Comparison of ENCODE assay signal across 36 cellular contexts in genomic region chrX:155592331-155592730, GRCh38.
"Had no signal": no experiment of that assay in that cellular context is flagged by ENCODE, and none has a peak within 500 bp of the region (broad histone marks: within the 10 kb centered on the region; RNA-seq: fewer than 3 reads in every experiment).

No MANE protein-coding gene starts in this region.

- DNase-seq: activated CD4-positive, alpha-beta memory T cell treated with anti-CD3 and anti-CD28 coated beads for 36 hours; activated CD4-positive, alpha-beta T cell treated with anti-CD3 and anti-CD28 coated beads for 36 hours; activated CD4-positive, alpha-beta T cell treated with anti-CD3 and anti-CD28 coated beads, Interleukin-2, amount 10 ng/mL, durations not matched to agents 24 days and 14 days; activated CD4-positive, CD25-positive, alpha-beta regulatory T cell; activated CD4-positive, CD25-positive, alpha-beta regulatory T cell treated with anti-CD3 and anti-CD28 coated beads, Interleukin-2, amount 50 U/mL, for 72 hours; activated CD8-positive, alpha-beta memory T cell treated with anti-CD3 and anti-CD28 coated beads, Interleukin-2, amount 10 ng/mL, durations not matched to agents 7 days and 5 days; activated CD8-positive, alpha-beta memory T cell treated with anti-CD3 and anti-CD28 coated beads, Interleukin-2, amount 50 U/mL, for 4 hours; activated CD8-positive, alpha-beta T cell treated with anti-CD3 and anti-CD28 coated beads, Interleukin-2, amount 10 ng/mL, durations not matched to agents 7 days and 5 days; activated effector memory CD4-positive, alpha-beta T cell treated with anti-CD3 and anti-CD28 coated beads, Interleukin-2, amount 50 U/mL, for 16 hours; activated naive CD4-positive, alpha-beta T cell treated with anti-CD3 and anti-CD28 coated beads for 36 hours; activated naive CD8-positive, alpha-beta T cell treated with anti-CD3 and anti-CD28 coated beads for 36 hours; activated naive CD8-positive, alpha-beta T cell treated with anti-CD3 and anti-CD28 coated beads, Interleukin-2, amount 50 U/mL, for 24 hours; activated T-cell treated with anti-CD3 and anti-CD28 coated beads, Interleukin-2, amount 50 U/mL, for 1 hour; activated T-cell treated with anti-CD3 and anti-CD28 coated beads, Interleukin-2, amount 50 U/mL, for 48 hours; adrenal gland; amygdala; aorta; body of pancreas; central memory CD4-positive, alpha-beta T cell; cerebellar nuclear complex; colonic mucosa; effector CD8-positive, alpha-beta T cell; foreskin keratinocyte; gastrocnemius medialis; glutamatergic neuron; heart left ventricle; T-helper 17 cell; T1000 had no signal

- H3K27me3 ChIP-seq: adrenal gland, body of pancreas, cardiac muscle cell, colonic mucosa, foreskin keratinocyte, gastrocnemius medialis, heart left ventricle had no signal

- H3K9me3 ChIP-seq: body of pancreas, colonic mucosa had no signal

- H3K27ac ChIP-seq: adrenal gland, body of pancreas, cardiac muscle cell, colonic mucosa, epithelial cell of prostate, foreskin keratinocyte, gastrocnemius medialis, heart left ventricle had no signal

- H3K27ac Mint-ChIP-seq: activated CD4-positive, alpha-beta memory T cell treated with anti-CD3 and anti-CD28 coated beads for 36 hours; activated CD4-positive, alpha-beta T cell treated with anti-CD3 and anti-CD28 coated beads for 36 hours; activated CD4-positive, alpha-beta T cell treated with anti-CD3 and anti-CD28 coated beads, Interleukin-2, amount 10 ng/mL, durations not matched to agents 24 days and 14 days; activated CD8-positive, alpha-beta memory T cell treated with anti-CD3 and anti-CD28 coated beads, Interleukin-2, amount 10 ng/mL, durations not matched to agents 7 days and 5 days; activated CD8-positive, alpha-beta T cell treated with anti-CD3 and anti-CD28 coated beads, Interleukin-2, amount 10 ng/mL, durations not matched to agents 7 days and 5 days; activated naive CD4-positive, alpha-beta T cell treated with anti-CD3 and anti-CD28 coated beads for 36 hours; activated naive CD4-positive, alpha-beta T cell treated with anti-CD3 and anti-CD28 coated beads, Interleukin-2, amount 50 U/mL, for 24 hours; activated naive CD8-positive, alpha-beta T cell treated with anti-CD3 and anti-CD28 coated beads for 36 hours; activated naive CD8-positive, alpha-beta T cell treated with anti-CD3 and anti-CD28 coated beads, Interleukin-2, amount 50 U/mL, for 24 hours; activated T-helper 1 cell treated with anti-CD3 and anti-CD28 coated beads, Interleukin-12 subunit alpha, Interleukin-12 subunit beta, Interleukin-2, Interleukin-4 antibody, amounts not matched to agents 30 ng/mL and 10 ng/mL and 1 ng/mL, durations not matched to agents 14 hours and 24 hours and 36 hours; activated T-helper 2 cell treated with anti-CD3 and anti-CD28 coated beads, Interferon-gamma antibody, Interleukin-2, Interleukin-4, amounts not matched to agents 10 μg/mL and 5 μg/mL and 100 μg/mL, durations not matched to agents 14 hours and 24 hours and 36 hours; T-helper 17 cell; T-helper 2 cell treated with Interferon-gamma antibody and Interleukin-4, amounts not matched to agents 5 μg/mL and 100 μg/mL, for 36 hours had no signal

- H3K27me3 Mint-ChIP-seq: activated CD4-positive, alpha-beta memory T cell treated with anti-CD3 and anti-CD28 coated beads for 36 hours; activated CD4-positive, alpha-beta T cell treated with anti-CD3 and anti-CD28 coated beads for 36 hours; activated CD4-positive, alpha-beta T cell treated with anti-CD3 and anti-CD28 coated beads, Interleukin-2, amount 10 ng/mL, durations not matched to agents 24 days and 14 days; activated CD8-positive, alpha-beta memory T cell treated with anti-CD3 and anti-CD28 coated beads, Interleukin-2, amount 10 ng/mL, durations not matched to agents 7 days and 5 days; activated naive CD4-positive, alpha-beta T cell treated with anti-CD3 and anti-CD28 coated beads, Interleukin-2, amount 50 U/mL, for 24 hours; activated naive CD8-positive, alpha-beta T cell treated with anti-CD3 and anti-CD28 coated beads for 36 hours; activated naive CD8-positive, alpha-beta T cell treated with anti-CD3 and anti-CD28 coated beads, Interleukin-2, amount 50 U/mL, for 24 hours; T-helper 17 cell had no signal

- H3K36me3 ChIP-seq: adrenal gland, cardiac muscle cell, colonic mucosa, gastrocnemius medialis had no signal

- H3K4me3 ChIP-seq: adrenal gland, body of pancreas, cardiac muscle cell, colonic mucosa, gastrocnemius medialis, heart left ventricle had no signal

- H3K4me1 ChIP-seq: adrenal gland, body of pancreas, colonic mucosa, foreskin keratinocyte, gastrocnemius medialis, heart left ventricle had no signal

- H3K4me3 Mint-ChIP-seq: activated CD4-positive, alpha-beta memory T cell treated with anti-CD3 and anti-CD28 coated beads for 36 hours; activated CD4-positive, alpha-beta T cell treated with anti-CD3 and anti-CD28 coated beads for 36 hours; activated CD4-positive, alpha-beta T cell treated with anti-CD3 and anti-CD28 coated beads, Interleukin-2, amount 10 ng/mL, durations not matched to agents 24 days and 14 days; activated CD8-positive, alpha-beta memory T cell treated with anti-CD3 and anti-CD28 coated beads, Interleukin-2, amount 10 ng/mL, durations not matched to agents 7 days and 5 days; activated CD8-positive, alpha-beta T cell treated with anti-CD3 and anti-CD28 coated beads, Interleukin-2, amount 10 ng/mL, durations not matched to agents 7 days and 5 days; activated naive CD4-positive, alpha-beta T cell treated with anti-CD3 and anti-CD28 coated beads for 36 hours; activated naive CD4-positive, alpha-beta T cell treated with anti-CD3 and anti-CD28 coated beads, Interleukin-2, amount 50 U/mL, for 24 hours; activated naive CD8-positive, alpha-beta T cell treated with anti-CD3 and anti-CD28 coated beads for 36 hours; activated naive CD8-positive, alpha-beta T cell treated with anti-CD3 and anti-CD28 coated beads, Interleukin-2, amount 50 U/mL, for 24 hours; activated T-helper 1 cell treated with anti-CD3 and anti-CD28 coated beads, Interleukin-12 subunit alpha, Interleukin-12 subunit beta, Interleukin-2, Interleukin-4 antibody, amounts not matched to agents 30 ng/mL and 10 ng/mL and 1 ng/mL, durations not matched to agents 14 hours and 24 hours and 36 hours; T-helper 17 cell; T-helper 2 cell treated with Interferon-gamma antibody and Interleukin-4, amounts not matched to agents 5 μg/mL and 100 μg/mL, for 36 hours had no signal

- H3K4me1 Mint-ChIP-seq: activated CD4-positive, alpha-beta T cell treated with anti-CD3 and anti-CD28 coated beads for 36 hours; activated CD4-positive, alpha-beta T cell treated with anti-CD3 and anti-CD28 coated beads, Interleukin-2, amount 10 ng/mL, durations not matched to agents 24 days and 14 days; activated CD8-positive, alpha-beta memory T cell treated with anti-CD3 and anti-CD28 coated beads, Interleukin-2, amount 10 ng/mL, durations not matched to agents 7 days and 5 days; activated naive CD8-positive, alpha-beta T cell treated with anti-CD3 and anti-CD28 coated beads for 36 hours; T-helper 17 cell had no signal

- ATAC-seq: activated CD4-positive, alpha-beta T cell treated with anti-CD3 and anti-CD28 coated beads for 36 hours; activated CD8-positive, alpha-beta memory T cell treated with anti-CD3 and anti-CD28 coated beads, Interleukin-2, amount 10 ng/mL, durations not matched to agents 7 days and 5 days; activated CD8-positive, alpha-beta T cell treated with anti-CD3 and anti-CD28 coated beads, Interleukin-2, amount 10 ng/mL, durations not matched to agents 7 days and 5 days; activated naive CD8-positive, alpha-beta T cell treated with anti-CD3 and anti-CD28 coated beads, Interleukin-2, amount 50 U/mL, for 24 hours; body of pancreas; foreskin keratinocyte; gastrocnemius medialis; heart left ventricle; T-helper 17 cell had no signal

- FAIRE-seq: endometrium, endothelial cell of umbilical vein had no signal
